ENCODE assay signal across 29 cellular contexts in the genomic region with DNA sequence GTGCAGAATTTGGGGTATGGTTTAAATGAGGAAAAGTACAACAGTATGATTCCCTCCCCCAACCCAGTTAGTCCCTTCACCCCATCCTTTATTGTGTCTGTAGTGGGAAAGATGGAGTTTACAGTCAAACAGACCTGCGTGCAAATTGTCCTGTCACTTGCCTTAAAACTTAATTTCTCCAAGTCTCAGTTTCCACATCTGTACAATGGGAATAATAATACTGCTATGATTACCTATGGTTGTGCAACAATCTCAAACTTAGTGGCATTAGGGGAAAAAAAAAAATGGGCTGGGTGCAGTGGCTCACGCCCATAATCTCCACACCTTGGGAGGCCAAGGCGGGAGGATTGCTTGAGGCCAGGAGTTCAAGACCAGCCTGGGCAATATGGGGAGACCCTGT.
"Had no signal": no experiment of that assay in that cellular context is flagged by ENCODE, and none has a peak within 500 bp of the region (broad histone marks: within the 10 kb centered on the region; RNA-seq: fewer than 3 reads in every experiment).

No MANE protein-coding gene starts in this region.

- H3K36me3 Mint-ChIP-seq: naive thymus-derived CD8-positive, alpha-beta T cell; stimulated activated effector memory CD8-positive, alpha-beta T cell treated with anti-CD3 and anti-CD28 coated beads, Interleukin-12 subunit alpha, Interleukin-12 subunit beta, amount 100 ng/mL, for 72 hours had no signal

- H3K27me3 Mint-ChIP-seq: progenitor cell of endocrine pancreas had no signal

- H3K9me3 Mint-ChIP-seq: effector memory CD8-positive, alpha-beta T cell; neural crest cell; stimulated activated effector memory CD8-positive, alpha-beta T cell treated with anti-CD3 and anti-CD28 coated beads, Interleukin-12 subunit alpha, Interleukin-12 subunit beta, amount 100 ng/mL, for 72 hours had no signal

- H3K9ac ChIP-seq: parathyroid adenoma had no signal

- H3K4me1 Mint-ChIP-seq: naive thymus-derived CD8-positive, alpha-beta T cell; stimulated activated effector memory CD8-positive, alpha-beta T cell treated with anti-CD3 and anti-CD28 coated beads, Interleukin-12 subunit alpha, Interleukin-12 subunit beta, amount 100 ng/mL, for 72 hours had no signal

- H3K4me1 ChIP-seq: left lung, parathyroid adenoma, tibial artery had no signal

- H3K27ac Mint-ChIP-seq: effector memory CD8-positive, alpha-beta T cell; naive thymus-derived CD8-positive, alpha-beta T cell; progenitor cell of endocrine pancreas; stimulated activated effector memory CD8-positive, alpha-beta T cell treated with anti-CD3 and anti-CD28 coated beads, Interleukin-12 subunit alpha, Interleukin-12 subunit beta, amount 100 ng/mL, for 72 hours had no signal

- ATAC-seq: effector memory CD8-positive, alpha-beta T cell; heart right ventricle; left cardiac atrium; left lung; naive thymus-derived CD8-positive, alpha-beta T cell; sciatic nerve; stimulated activated effector memory CD8-positive, alpha-beta T cell treated with anti-CD3 and anti-CD28 coated beads, Interleukin-12 subunit alpha, Interleukin-12 subunit beta, amount 100 ng/mL, for 72 hours; stimulated activated naive CD8-positive, alpha-beta T cell treated with anti-CD3 and anti-CD28 coated beads, Interleukin-15, Interleukin-2, amounts not matched to agents 100 U/mL and 50 U/mL, for 24 hours had no signal

- DNase-seq: cortex of kidney; effector memory CD8-positive, alpha-beta T cell; erythroblast; esophagus squamous epithelium; foreskin melanocyte; glutamatergic neuron; heart right ventricle; hippocampal formation; left cardiac atrium; left lung; mammary epithelial cell; mesendoderm; naive thymus-derived CD8-positive, alpha-beta T cell; stimulated activated CD4-positive, alpha-beta T cell treated with anti-CD3 and anti-CD28 coated beads, Interleukin-2, amount 100 ng/mL, for 24 hours; stimulated activated CD4-positive, alpha-beta T cell treated with anti-CD3 and anti-CD28 coated beads, Interleukin-4, amount 100 ng/mL, for 24 hours; stimulated activated naive CD8-positive, alpha-beta T cell treated with anti-CD3 and anti-CD28 coated beads, Interleukin-15, Interleukin-2, amounts not matched to agents 100 U/mL and 50 U/mL, for 24 hours; substantia nigra; testis; tibial artery; upper lobe of left lung had no signal

- H3K27me3 ChIP-seq: esophagus squamous epithelium, left lung, testis, tibial artery, upper lobe of left lung had no signal

- H3K36me3 ChIP-seq: esophagus squamous epithelium, heart right ventricle, left lung, tibial artery, upper lobe of left lung had no signal

- H3K4me2 ChIP-seq: smooth muscle cell had no signal

- FAIRE-seq: endometrium, islet of Langerhans, urothelium cell line had no signal

- H3K27ac ChIP-seq: esophagus squamous epithelium, heart right ventricle, left lung, parathyroid adenoma, testis, tibial artery, upper lobe of left lung had no signal

- H3K9me3 ChIP-seq: esophagus squamous epithelium, heart right ventricle, left lung, testis, tibial artery, upper lobe of left lung had no signal

- H3K4me3 Mint-ChIP-seq: effector memory CD8-positive, alpha-beta T cell; naive thymus-derived CD8-positive, alpha-beta T cell; neural crest cell; stimulated activated effector memory CD8-positive, alpha-beta T cell treated with anti-CD3 and anti-CD28 coated beads, Interleukin-12 subunit alpha, Interleukin-12 subunit beta, amount 100 ng/mL, for 72 hours had no signal

- H3K4me3 ChIP-seq: esophagus squamous epithelium, heart right ventricle, left lung, smooth muscle cell, testis, tibial artery, upper lobe of left lung had no signal

- H3K79me2 ChIP-seq: parathyroid adenoma had no signal
